ENCODE assay signal across 16 cellular contexts in genomic region chr21:27362249-27362648, GRCh38.
DNase-seq lines count a peak whose midpoint lies in the region; ATAC-seq and TF ChIP-seq lines count a peak whose summit lies in the region.
"Had no signal": no experiment of that assay in that cellular context is flagged by ENCODE, and none has a peak within 500 bp of the region (broad histone marks: within the 10 kb centered on the region; RNA-seq: fewer than 3 reads in every experiment).

No MANE protein-coding gene starts in this region.

- H3K36me3 Mint-ChIP-seq in natural killer cell = peaks cover 6% of the 10 kb centered on the region
- H3K36me3 Mint-ChIP-seq: brain, IgD-negative memory B cell, memory B cell had no signal

- DNase-seq in EL (peak; percentile 20), mammary epithelial cell (peak; percentile 11), lower lobe of right lung (no peak), natural killer cell (no peak)
- DNase-seq: activated CD8-positive, alpha-beta memory T cell treated with anti-CD3 and anti-CD28 coated beads for 24 hours; hippocampal formation; NCI-H146; NCI-H526 treated with DMSO at 0.1 percent for 48 hours; occipital lobe; SHP77 treated with DMSO at 0.1 percent for 48 hours had no signal

- WGBS in mammary epithelial cell (ENCODE audit: low coverage, missing lambda C conversion rate) = 100% methylated on average over 1 of the region's 1 CpG

- TF ChIP-seq CTCF in LNCAP (IDR thresholded peaks at IDR 0.05) (peak; percentile 37; the same call in 1 of the 2 replicates), mammary epithelial cell (conservative IDR thresholded peaks at IDR 0.05 in 1 of 2, IDR thresholded peaks at IDR 0.05 in 1 of 2; ENCODE audit: extremely low read depth in 1 of 2, insufficient read depth in 1 of 2, low read depth in 1 of 2, low read length in 2 of 2) (peak; percentile 30 to 44), lower lobe of right lung (IDR thresholded peaks at IDR 0.05) (peak; percentile 12), natural killer cell (IDR thresholded peaks at IDR 0.05) (no peak)

- H3K27me3 ChIP-seq in mammary epithelial cell (ENCODE audit: insufficient read depth, low read length) (no peaks in the 10 kb centered on the region), lower lobe of right lung (ENCODE audit: low read depth) (no peaks in the 10 kb centered on the region)

- no peak overlapping the region for H3K4me2 ChIP-seq in mammary epithelial cell (ENCODE audit: insufficient read depth, low read depth, low read length)

- CTCF ChIA-PET in mammary epithelial cell (lab: Charles Lee; ENCODE audit: low non-redundant PET) = interaction anchor here (0.7 kb wide), 1 partner anchor 203 kb away, joined by 3 read pairs; no protein-coding TSS in a partner anchor

- no peaks in the 10 kb centered on the region for H3K27me3 Mint-ChIP-seq in natural killer cell (ENCODE audit: low read depth in 2 of 2)
- H3K27me3 Mint-ChIP-seq: IgD-negative memory B cell, memory B cell had no signal

- peaks cover 3 to 16% of the 10 kb centered on the region in 2 donors for H3K9me3 Mint-ChIP-seq in natural killer cell
- H3K9me3 Mint-ChIP-seq: brain, memory B cell had no signal

- H3K27ac Mint-ChIP-seq in natural killer cell = no peak overlapping the region
- H3K27ac Mint-ChIP-seq: brain, IgD-negative memory B cell, memory B cell had no signal

- H3K4me1 Mint-ChIP-seq in natural killer cell = no peaks in the 10 kb centered on the region
- H3K4me1 Mint-ChIP-seq: brain, IgD-negative memory B cell, memory B cell had no signal

- no peak overlapping the region for H3K4me3 Mint-ChIP-seq in natural killer cell
- H3K4me3 Mint-ChIP-seq: brain, IgD-negative memory B cell, memory B cell had no signal

- H3K4me3 ChIP-seq in mammary epithelial cell (replicated peaks in 1 of 3; ENCODE audit: insufficient read depth in 1 of 3, low read depth in 2 of 3, low read length in 3 of 3) (no peak overlapping the region), lower lobe of right lung (no peak overlapping the region)

- no TSS peak for BruUV-seq in mammary epithelial cell (replicated peaks; lab: Mats Ljungman, UMichigan)

- H3K79me2 ChIP-seq in mammary epithelial cell (ENCODE audit: insufficient read depth, low read length) = no peaks in the 10 kb centered on the region

- intact Hi-C loops in mammary epithelial cell (cut with micrococcal nuclease) = loop anchor here (1.0 to 10.0 kb wide), 3 partner anchors 113 to 339 kb away; no protein-coding TSS in a partner anchor
- intact Hi-C loops in lower lobe of right lung (cut with DNase I) = no loop called here
- intact Hi-C loops in natural killer cell (cut with micrococcal nuclease) = no loop called here

- dilution Hi-C loops in mammary epithelial cell (cut with HindIII; ENCODE audit: low sequenced_read_pairs) = no loop called here

- H4K20me1 ChIP-seq in mammary epithelial cell (ENCODE audit: insufficient read depth, low read length) = no peaks in the 10 kb centered on the region

- in situ Hi-C loops in mammary epithelial cell (cut with MboI; ENCODE audit: low sequenced_read_pairs in 2 of 2) = loop anchor here in 1 of 2 donors (25.0 kb wide), 1 partner anchor 350 kb away; no protein-coding TSS in a partner anchor

- no peak overlapping the region for H3K9ac ChIP-seq in mammary epithelial cell (ENCODE audit: insufficient read depth, low read length)

- H2AFZ ChIP-seq in mammary epithelial cell (ENCODE audit: low read depth, low read length) = no peak overlapping the region

- H3K4me1 ChIP-seq in mammary epithelial cell (ENCODE audit: insufficient read depth, low read length) (peaks cover 9% of the 10 kb centered on the region), lower lobe of right lung (no peaks in the 10 kb centered on the region)

- no peak overlapping the region for H3K27ac ChIP-seq in mammary epithelial cell (ENCODE audit: insufficient read depth, low read depth, low read length)
- no peak overlapping the region for H3K27ac ChIP-seq in lower lobe of right lung

- no peaks in the 10 kb centered on the region for H3K36me3 ChIP-seq in mammary epithelial cell (ENCODE audit: insufficient read depth, low read length)
- no peaks in the 10 kb centered on the region for H3K36me3 ChIP-seq in lower lobe of right lung

- no peaks in the 10 kb centered on the region for H3K9me3 ChIP-seq in mammary epithelial cell (replicated peaks; ENCODE audit: insufficient read depth, low read length)
- no peaks in the 10 kb centered on the region for H3K9me3 ChIP-seq in lower lobe of right lung

- no peak for ATAC-seq in lower lobe of right lung
- no peak for ATAC-seq in GM21447 (IDR thresholded peaks at IDR 0.05; ENCODE audit: unreplicated experiment)
- no peak for ATAC-seq in natural killer cell
- ATAC-seq in HG02623 (IDR thresholded peaks at IDR 0.05; ENCODE audit: unreplicated experiment) = no peak

Comparison
In these comparisons a context has a peak if more than half of its experiments do, and no peak if none do; other contexts are left out.
1. DNase-seq: peak in EL (single experiment) and mammary epithelial cell (single experiment); none in lower lobe of right lung (single experiment) and natural killer cell (single experiment).